In the genomic region with DNA sequence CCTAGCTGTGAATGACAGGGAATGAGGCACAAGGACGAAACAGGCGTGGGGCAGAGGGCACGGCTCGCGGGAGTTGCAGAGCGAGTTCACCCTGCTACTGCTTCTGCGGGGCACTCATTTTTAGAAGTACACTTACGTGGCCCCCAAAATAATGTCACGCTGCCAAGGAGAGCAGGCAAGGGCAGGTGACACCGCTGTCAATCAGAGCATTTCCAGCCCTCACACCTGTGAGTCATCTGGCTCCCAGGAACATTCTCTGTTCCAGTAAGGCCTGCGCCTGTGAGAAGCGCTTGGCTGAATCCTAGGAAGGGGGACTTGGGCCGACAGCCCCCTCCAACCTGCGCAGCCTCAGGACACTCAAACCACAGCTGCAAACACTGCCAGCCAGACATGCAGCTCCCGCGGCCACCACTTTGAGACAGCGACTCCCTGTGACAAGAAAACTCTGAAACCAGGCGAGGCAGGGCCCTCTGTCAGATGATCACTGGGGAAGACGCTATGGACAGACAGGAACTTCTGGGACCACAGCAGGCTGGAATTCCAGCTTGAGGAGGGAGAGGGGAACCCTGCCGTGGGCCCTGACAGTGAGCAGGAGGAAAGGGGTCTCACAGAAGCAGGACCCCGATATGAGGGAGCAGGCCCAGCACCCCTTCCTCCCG, we compare ENCODE assay signal across 14 cellular contexts. TPM values are rescaled to one million over a fixed set of nuclear protein-coding genes. Genes with fewer than 3 reads are reported as not detected.
A peak's percentile ranks its signal among the peaks of the same experiment; 100 is the strongest.
DNase-seq lines count a peak whose midpoint lies in the region; ATAC-seq and TF ChIP-seq lines count a peak whose summit lies in the region.
"Had no signal": no experiment of that assay in that cellular context is flagged by ENCODE, and none has a peak within 500 bp of the region (broad histone marks: within the 10 kb centered on the region; RNA-seq: fewer than 3 reads in every experiment).

No MANE protein-coding gene starts in this region.

- H3K4me1 Mint-ChIP-seq in Caco-2 (ENCODE audit: low read depth, unreplicated experiment), result peaks cover 7% of the 10 kb centered on the region
- H3K4me1 Mint-ChIP-seq in activated CD8-positive, alpha-beta T cell treated with anti-CD3 and anti-CD28 coated beads, Interleukin-2, amount 10 ng/mL, durations not matched to agents 7 days and 5 days (ENCODE audit: low read depth), result peaks cover 19% of the 10 kb centered on the region

- WGBS in adrenal gland, 4 donors, result 59 to 72% (median 66%) methylated on average over 14 to 22 of the region's 22 CpGs
- 49 to 70% methylated on average over 22 of the region's 22 CpGs for WGBS in heart right ventricle, 2 donors

- peaks cover 98% of the 10 kb centered on the region for H3K79me2 ChIP-seq in osteoblast (ENCODE audit: insufficient read depth, low read length)

- no peak overlapping the region for H3K4me2 ChIP-seq in osteoblast (ENCODE audit: insufficient read depth, low read length)

- H3K4me3 Mint-ChIP-seq in Caco-2 (ENCODE audit: unreplicated experiment), result no peak overlapping the region
- H3K4me3 Mint-ChIP-seq in activated CD8-positive, alpha-beta T cell treated with anti-CD3 and anti-CD28 coated beads, Interleukin-2, amount 10 ng/mL, durations not matched to agents 7 days and 5 days, result no peak overlapping the region
- H3K4me3 Mint-ChIP-seq: nephron progenitor cell had no signal

- H3K27ac ChIP-seq in adrenal gland, result peak overlapping the region in 3 of 5 donors; percentile 34 to 59 (median 54)
- peak overlapping the region in 2 of 10 donors; percentile 3 to 43 for H3K27ac ChIP-seq in heart right ventricle
- H3K27ac ChIP-seq in osteoblast (ENCODE audit: low read depth, low read length), result no peak overlapping the region

- H4K20me1 ChIP-seq in osteoblast (ENCODE audit: insufficient read depth, low read length), result peaks cover 61% of the 10 kb centered on the region

- no TSS peak for BruUV-seq in Caco-2 (replicated peaks; lab: Mats Ljungman, UMichigan)

- H2AFZ ChIP-seq in osteoblast (ENCODE audit: low read length), result no peak overlapping the region

- no peaks in the 10 kb centered on the region for H3K27me3 Mint-ChIP-seq in Caco-2 (ENCODE audit: insufficient read depth, unreplicated experiment)
- no peaks in the 10 kb centered on the region for H3K27me3 Mint-ChIP-seq in activated CD8-positive, alpha-beta T cell treated with anti-CD3 and anti-CD28 coated beads, Interleukin-2, amount 10 ng/mL, durations not matched to agents 7 days and 5 days (ENCODE audit: low read depth)

- POLR2A ChIA-PET in Caco-2 (lab: Charles Lee), result no interaction called here
- POLR2A ChIA-PET in activated CD8-positive, alpha-beta T cell treated with anti-CD3 and anti-CD28 coated beads, Interleukin-2, amount 10 ng/mL, durations not matched to agents 7 days and 5 days (lab: Charles Lee), result no interaction called here

- H3K9me3 ChIP-seq in Caco-2 (no peaks in the 10 kb centered on the region), adrenal gland (replicated peaks in 1 of 3) (no peaks in the 10 kb centered on the region), heart right ventricle (no peaks in the 10 kb centered on the region), osteoblast (ENCODE audit: low read depth, low read length) (no peaks in the 10 kb centered on the region)

- intact Hi-C loops in Caco-2 (cut with micrococcal nuclease; ENCODE audit: unreplicated experiment), result no loop called here
- intact Hi-C loops in adrenal gland (cut with DNase I), result no loop called here
- intact Hi-C loops in heart right ventricle (cut with DNase I), result loop anchor here in 2 of 10 donors (5.0 to 10.0 kb wide), 2 partner anchors 48 to 56 kb away; no protein-coding TSS in a partner anchor
- intact Hi-C loops in left colon (cut with DNase I, micrococcal nuclease), result no loop called here

- H3K36me3 Mint-ChIP-seq in Caco-2 (ENCODE audit: insufficient read depth, unreplicated experiment), result peaks cover 54% of the 10 kb centered on the region
- H3K36me3 Mint-ChIP-seq in activated CD8-positive, alpha-beta T cell treated with anti-CD3 and anti-CD28 coated beads, Interleukin-2, amount 10 ng/mL, durations not matched to agents 7 days and 5 days (ENCODE audit: low read depth), result peaks cover 17% of the 10 kb centered on the region

- TF ChIP-seq CTCF in Caco-2 (IDR thresholded peaks at IDR 0.05; ENCODE audit: insufficient read depth in 1 of 2, low read depth in 1 of 2, low read length in 1 of 2, severe bottlenecking in 1 of 2, unreplicated experiment in 1 of 2), result no peak
- no peak for TF ChIP-seq CTCF in adrenal gland (IDR thresholded peaks at IDR 0.05)
- TF ChIP-seq CTCF in heart right ventricle (IDR thresholded peaks at IDR 0.05), result peak in 1 of 9 donors; percentile 12
- TF ChIP-seq CTCF in osteoblast (IDR thresholded peaks at IDR 0.05; ENCODE audit: extremely low read depth, low read depth, low read length), result no peak

- TF ChIP-seq POLR2A in adrenal gland (IDR thresholded peaks at IDR 0.05), result no peak

- H3K4me1 ChIP-seq in Caco-2 (peaks cover 18% of the 10 kb centered on the region), adrenal gland (replicated peaks in 1 of 2) (peaks cover 31 to 51% of the 10 kb centered on the region in 2 donors), heart right ventricle (peaks cover 10 to 72% (median 20%) of the 10 kb centered on the region in 9 donors), osteoblast (ENCODE audit: insufficient read depth, low read length) (peaks cover 4% of the 10 kb centered on the region)

- H3K4me3 ChIP-seq in Caco-2 (ENCODE audit: low read depth, low read length), result no peak overlapping the region
- H3K4me3 ChIP-seq in adrenal gland, result no peak overlapping the region
- no peak overlapping the region for H3K4me3 ChIP-seq in heart right ventricle
- H3K4me3 ChIP-seq in osteoblast (ENCODE audit: insufficient read depth, low read length), result no peak overlapping the region

- CTCF ChIA-PET in Caco-2 (lab: Charles Lee), result interaction anchor here (0.7 kb wide), 1 partner anchor 11 kb away, joined by 3 read pairs; no protein-coding TSS in a partner anchor
- CTCF ChIA-PET in activated CD8-positive, alpha-beta T cell treated with anti-CD3 and anti-CD28 coated beads, Interleukin-2, amount 10 ng/mL, durations not matched to agents 7 days and 5 days (lab: Charles Lee), result no interaction called here

- peak overlapping the region; percentile 53 for H3K27ac Mint-ChIP-seq in Caco-2 (ENCODE audit: unreplicated experiment)
- H3K27ac Mint-ChIP-seq in activated CD8-positive, alpha-beta T cell treated with anti-CD3 and anti-CD28 coated beads, Interleukin-2, amount 10 ng/mL, durations not matched to agents 7 days and 5 days, result no peak overlapping the region

- no peaks in the 10 kb centered on the region for H3K9me3 Mint-ChIP-seq in Caco-2 (ENCODE audit: unreplicated experiment)
- H3K9me3 Mint-ChIP-seq in activated CD8-positive, alpha-beta T cell treated with anti-CD3 and anti-CD28 coated beads, Interleukin-2, amount 10 ng/mL, durations not matched to agents 7 days and 5 days (ENCODE audit: insufficient read depth), result no peaks in the 10 kb centered on the region
- H3K9me3 Mint-ChIP-seq: nephron progenitor cell had no signal

- DNase-seq in Caco-2 (no peak), adrenal gland (peak in 5 of 7 donors; percentile 63 to 75 (median 67)), heart right ventricle (no peak), osteoblast (ENCODE audit: insufficient read length, low spot score, missing footprints) (peak; percentile 80), NCI-H446 (lab: John Stamatoyannopoulos, UW) (no peak), left colon (no peak)
- DNase-seq in activated CD8-positive, alpha-beta T cell treated with anti-CD3 and anti-CD28 coated beads, Interleukin-2, amount 10 ng/mL, durations not matched to agents 7 days and 5 days, result no peak
- DNase-seq: GOT3; IMR-90; nephron progenitor cell; stimulated activated naive CD4-positive, alpha-beta T cell treated with Interleukin-2 at 50 U/mL for 16 hours had no signal

- H3K36me3 ChIP-seq in Caco-2 (ENCODE audit: control insufficient read depth, insufficient read depth, low read length) (peaks cover 2% of the 10 kb centered on the region; the same call in 1 of the 2 replicates), adrenal gland (replicated peaks in 1 of 2) (peaks cover 0 to 5% of the 10 kb centered on the region in 2 donors), heart right ventricle (peaks cover 0 to 18% (median 0%) of the 10 kb centered on the region in 9 donors), osteoblast (ENCODE audit: insufficient read depth, low read length) (peaks cover 17% of the 10 kb centered on the region)

- peak in 6 of 8 donors; percentile 1 to 78 (median 39) for ATAC-seq in heart right ventricle
- no peak for ATAC-seq in left colon
- no peak for ATAC-seq in HG03439 (IDR thresholded peaks at IDR 0.05; ENCODE audit: unreplicated experiment)
- ATAC-seq in activated CD8-positive, alpha-beta T cell treated with anti-CD3 and anti-CD28 coated beads, Interleukin-2, amount 10 ng/mL, durations not matched to agents 7 days and 5 days, result no peak
- ATAC-seq: left lobe of liver, sciatic nerve had no signal

- H3K27me3 ChIP-seq in Caco-2 (replicated peaks; ENCODE audit: control insufficient read depth, insufficient read depth, low read length) (no peaks in the 10 kb centered on the region), adrenal gland (no peaks in the 10 kb centered on the region), heart right ventricle (no peaks in the 10 kb centered on the region), osteoblast (ENCODE audit: insufficient read depth, low read length) (no peaks in the 10 kb centered on the region)

RNA-seq across cellular contexts. Expression of gene DOT1L, which starts 12.7 kb away (rescaled TPM):
- total RNA-seq in Caco-2 (2022), result 51.8 and 55.6 TPM in 2 replicates
- total RNA-seq in adrenal gland, result 10 to 100 TPM in 7 of 8 donors, 1 to 10 TPM in 1; 5.8 to 98.9 (median 20.8) TPM
- polyA plus RNA-seq in adrenal gland, result 10 to 100 TPM in 2 of 3 donors, 1 to 10 TPM in 1; 6.8 to 39.2 (median 13.6) TPM
- 10 to 100 TPM in 7 of 10 donors, 1 to 10 TPM in 3; 7.0 to 16.0 (median 12.5) TPM for total RNA-seq in heart right ventricle
- polyA plus RNA-seq in heart right ventricle, result 10 to 100 TPM in 1 of 2 donors, 1 to 10 TPM in 1; 9.2 to 12.1 TPM
- 6.9 and 7.1 TPM in 2 replicates for total RNA-seq in osteoblast
- total RNA-seq in left colon, result 10 to 100 TPM; 37.6 to 41.6 TPM
- 10 to 100 TPM; 70.6 to 74.3 TPM for total RNA-seq in activated CD8-positive, alpha-beta T cell treated with anti-CD3 and anti-CD28 coated beads, Interleukin-2, amount 10 ng/mL, durations not matched to agents 7 days and 5 days

RNA-seq across cellular contexts. Expression of gene AP3D1, which starts 25.1 kb away (rescaled TPM):
- 150 and 151 TPM in 2 replicates for total RNA-seq in Caco-2 (2022)
- 100 to 1,000 TPM; 105 to 193 (median 122) TPM for total RNA-seq in adrenal gland
- polyA plus RNA-seq in adrenal gland, result 100 to 1,000 TPM in 2 of 3 donors, 10 to 100 TPM in 1; 88.7 to 133 (median 120) TPM
- total RNA-seq in heart right ventricle, result 100 to 1,000 TPM in 1 of 10 donors, 10 to 100 TPM in 9; 68.4 to 168 (median 81.9) TPM
- 10 to 100 TPM; 63.9 to 95.1 TPM for polyA plus RNA-seq in heart right ventricle
- total RNA-seq in osteoblast, result 119 and 121 TPM in 2 replicates
- total RNA-seq in left colon, result 100 to 1,000 TPM in 1 of 2 donors, 10 to 100 TPM in 1; 99.4 to 123 TPM
- 100 to 1,000 TPM in 1 of 2 experiments, 10 to 100 TPM in 1; 91.5 to 100 TPM for total RNA-seq in activated CD8-positive, alpha-beta T cell treated with anti-CD3 and anti-CD28 coated beads, Interleukin-2, amount 10 ng/mL, durations not matched to agents 7 days and 5 days

RNA-seq across cellular contexts. Expression of gene PLEKHJ1, which starts 59.7 kb away (rescaled TPM):
- total RNA-seq in Caco-2 (2022) (119 TPM in 2 replicates), adrenal gland (10 to 100 TPM; 58.1 to 85.1 (median 71.7) TPM), heart right ventricle (10 to 100 TPM; 40.0 to 76.5 (median 45.0) TPM), osteoblast (32.1 and 43.4 TPM in 2 replicates), left colon (100 to 1,000 TPM; 198 to 213 TPM)
- polyA plus RNA-seq in adrenal gland (10 to 100 TPM; 18.1 to 82.9 (median 69.7) TPM), heart right ventricle (100 to 1,000 TPM in 1 of 2 donors, 10 to 100 TPM in 1; 83.6 to 103 TPM)
- total RNA-seq in activated CD8-positive, alpha-beta T cell treated with anti-CD3 and anti-CD28 coated beads, Interleukin-2, amount 10 ng/mL, durations not matched to agents 7 days and 5 days, result 10 to 100 TPM; 78.0 to 79.9 TPM

Comparison
In these comparisons a context has a peak if more than half of its experiments do, and no peak if none do; other contexts are left out.
1. DNase-seq: peak in adrenal gland (5 of 7) and osteoblast (single experiment); none in Caco-2 (0 of 2), heart right ventricle (0 of 2), NCI-H446 (0 of 2), left colon (0 of 2) and activated CD8-positive, alpha-beta T cell treated with anti-CD3 and anti-CD28 coated beads, Interleukin-2, amount 10 ng/mL, durations not matched to agents 7 days and 5 days (single experiment).
2. ATAC-seq: peak in heart right ventricle (6 of 8); none in left colon (single experiment), HG03439 (single experiment) and activated CD8-positive, alpha-beta T cell treated with anti-CD3 and anti-CD28 coated beads, Interleukin-2, amount 10 ng/mL, durations not matched to agents 7 days and 5 days (single experiment).